ENCODE assay signal across 21 cellular contexts in the genomic region with DNA sequence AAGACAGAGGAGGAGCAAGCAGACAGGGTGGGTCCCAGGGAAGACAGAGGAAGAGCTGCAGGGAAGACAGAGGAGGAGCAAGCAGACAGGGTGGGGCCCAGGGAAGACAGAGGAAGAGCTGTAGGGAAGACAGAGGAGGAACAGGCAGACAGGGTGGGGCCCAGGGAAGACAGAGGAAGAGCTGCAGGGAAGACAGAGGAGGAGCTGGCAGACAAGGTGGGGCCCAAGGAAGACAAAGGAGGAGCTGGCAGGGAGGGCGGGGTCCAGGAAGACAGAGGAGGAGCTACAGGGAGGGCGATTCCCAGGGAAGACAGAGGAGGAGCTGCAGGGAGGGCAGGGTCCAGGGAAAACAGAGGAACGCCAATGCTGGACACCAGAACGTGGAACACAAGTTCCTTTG.
DNase-seq lines count a peak whose midpoint lies in the region; ATAC-seq, FAIRE-seq and TF ChIP-seq lines count a peak whose summit lies in the region.
"Had no signal": no experiment of that assay in that cellular context is flagged by ENCODE, and none has a peak within 500 bp of the region (broad histone marks: within the 10 kb centered on the region; RNA-seq: fewer than 3 reads in every experiment).

No MANE protein-coding gene starts in this region.

- DNase-seq in left cardiac atrium (peak; percentile 3), right cardiac atrium (no peak), RWPE1 (ENCODE audit: low spot score) (no peak), iPS-NIHi11 (ENCODE audit: low spot score) (peak; percentile 69), small intestine (peak; percentile 24), NCI-H1105 (lab: John Stamatoyannopoulos, UW) (no peak)
- DNase-seq: activated CD4-positive, alpha-beta T cell treated with anti-CD3 and anti-CD28 coated beads, Interleukin-2, amount 10 ng/mL, durations not matched to agents 24 days and 14 days; activated naive CD4-positive, alpha-beta T cell treated with Interleukin-2 at 50 U/mL for 16 hours; activated T-cell treated with anti-CD3 and anti-CD28 coated beads, Interleukin-2, amount 50 U/mL, for 24 hours; AML-193; brain microvascular endothelial cell; CD4-positive, alpha-beta T cell; KBM-7; MG63; NCI-H2029 treated with DMSO at 0.1 percent for 48 hours; transverse colon had no signal

- 74% methylated on average over 4 of the region's 4 CpGs for WGBS in right cardiac atrium
- 46 to 66% (median 58%) methylated on average over 4 of the region's 4 CpGs for WGBS in small intestine, 3 donors

- TF ChIP-seq CTCF in RWPE1 (conservative IDR thresholded peaks at IDR 0.05; ENCODE audit: low read depth) = no peak

- H3K36me3 ChIP-seq in small intestine (ENCODE audit: control insufficient read depth in 2 of 2, insufficient read depth in 2 of 2, low read length in 2 of 2) = no peaks in the 10 kb centered on the region
- H3K36me3 ChIP-seq: brain microvascular endothelial cell, MG63, transverse colon had no signal

- FAIRE-seq in small intestine (lab: Jason Lieb, UNC) = no peak
- FAIRE-seq: A549, endothelial cell of umbilical vein, H54 had no signal

- H3K27ac ChIP-seq in right cardiac atrium (ENCODE audit: low read length) = no peak overlapping the region
- peak overlapping the region; percentile 70 for H3K27ac ChIP-seq in RWPE1
- H3K27ac ChIP-seq in small intestine (ENCODE audit: low read depth in 1 of 2, low read length in 1 of 2) = no peak overlapping the region
- H3K27ac ChIP-seq: A549, brain microvascular endothelial cell, transverse colon had no signal

- intact Hi-C loops in left cardiac atrium (cut with DNase I) = no loop called here
- intact Hi-C loops in right cardiac atrium (cut with DNase I) = no loop called here

- H3K9me3 ChIP-seq in right cardiac atrium (ENCODE audit: control insufficient read depth, low read length) (no peaks in the 10 kb centered on the region), small intestine (ENCODE audit: control insufficient read depth, low read depth) (no peaks in the 10 kb centered on the region)
- H3K9me3 ChIP-seq: A549 had no signal

- POLR2A ChIA-PET in RWPE1 (lab: Yijun Ruan, JAX; ENCODE audit: low non-redundant PET) = no interaction called here

- ATAC-seq in left cardiac atrium (no peak), right cardiac atrium (no peak), GM21786 (IDR thresholded peaks at IDR 0.05; ENCODE audit: unreplicated experiment) (no peak), esophagus mucosa (no peak)

- H3K27me3 ChIP-seq in right cardiac atrium (ENCODE audit: control insufficient read depth, insufficient read depth) (no peaks in the 10 kb centered on the region), small intestine (ENCODE audit: control insufficient read depth in 2 of 2, insufficient read depth in 2 of 2, low read length in 2 of 2) (no peaks in the 10 kb centered on the region)
- H3K27me3 ChIP-seq: brain microvascular endothelial cell, MG63, transverse colon had no signal

- CTCF ChIA-PET in RWPE1 (lab: Yijun Ruan, JAX) = interaction anchor here (0.5 to 0.7 kb wide), 3 partner anchors 12 to 408 kb away, joined by 3 to 4 read pairs (median 4); no protein-coding TSS in a partner anchor

- H3K4me3 ChIP-seq in right cardiac atrium (ENCODE audit: low read length) (no peak overlapping the region), small intestine (ENCODE audit: low read depth in 1 of 2, low read length in 2 of 2) (no peak overlapping the region)
- H3K4me3 ChIP-seq: A549, MG63, transverse colon had no signal

- H3K4me1 ChIP-seq in right cardiac atrium (ENCODE audit: control insufficient read depth, insufficient read depth, low read length) (peaks cover 2% of the 10 kb centered on the region), small intestine (ENCODE audit: control insufficient read depth in 2 of 2, insufficient read depth in 1 of 2, low read depth in 1 of 2, low read length in 1 of 2) (no peaks in the 10 kb centered on the region)
- H3K4me1 ChIP-seq: A549 had no signal

Comparison
In these comparisons a context has a peak if more than half of its experiments do, and no peak if none do; other contexts are left out.
1. DNase-seq: peak in left cardiac atrium (single experiment), iPS-NIHi11 (single experiment) and small intestine (single experiment); none in right cardiac atrium (0 of 3), RWPE1 (single experiment) and NCI-H1105 (single experiment).